25 cellular contexts compared by ENCODE assay signal in the genomic region with DNA sequence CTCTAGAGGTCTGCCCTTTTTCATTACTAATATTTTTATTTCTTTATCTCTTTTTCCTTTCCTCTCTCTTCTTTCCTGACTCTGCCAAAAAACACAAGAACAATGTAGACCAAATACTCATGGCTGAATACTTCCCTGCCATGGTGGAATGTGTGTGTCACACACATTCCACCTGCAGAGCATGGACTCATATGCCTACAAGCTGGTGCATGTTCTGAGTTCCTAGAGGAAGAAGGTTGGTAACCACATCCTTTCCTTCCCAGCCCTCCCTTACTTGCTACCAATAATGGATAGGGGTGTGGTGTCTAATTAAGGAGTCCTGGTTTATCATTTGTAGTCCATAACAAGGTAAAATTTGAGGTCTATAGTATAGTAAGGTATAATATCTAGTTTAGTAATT. TPM values are rescaled to one million over a fixed set of nuclear protein-coding genes. Genes with fewer than 3 reads are reported as not detected.
"Had no signal": no experiment of that assay in that cellular context is flagged by ENCODE, and none has a peak within 500 bp of the region (broad histone marks: within the 10 kb centered on the region; RNA-seq: fewer than 3 reads in every experiment).

No MANE protein-coding gene starts in this region.

- H3K36me3 Mint-ChIP-seq: activated naive CD8-positive, alpha-beta T cell treated with anti-CD3 and anti-CD28 coated beads, Interleukin-2, amount 10 ng/mL, durations not matched to agents 7 days and 5 days; brain; mesothelial cell of epicardium had no signal

- H3K4me3 Mint-ChIP-seq: activated CD4-positive, alpha-beta T cell treated with anti-CD3 and anti-CD28 coated beads, Interleukin-2, amount 10 ng/mL, durations not matched to agents 24 days and 14 days; activated naive CD8-positive, alpha-beta T cell treated with anti-CD3 and anti-CD28 coated beads, Interleukin-2, amount 10 ng/mL, durations not matched to agents 7 days and 5 days; activated T-helper 1 cell treated with anti-CD3 and anti-CD28 coated beads, Interleukin-12 subunit alpha, Interleukin-12 subunit beta, Interleukin-2, Interleukin-4 antibody, amounts not matched to agents 30 ng/mL and 10 ng/mL and 1 ng/mL, durations not matched to agents 14 hours and 24 hours and 36 hours; brain; endodermal cell; mesothelial cell of epicardium; nephron progenitor cell had no signal

- H3K4me3 ChIP-seq: esophagus muscularis mucosa, lower lobe of right lung, right atrium auricular region, skin epidermis had no signal

- H3K27me3 ChIP-seq: right atrium auricular region had no signal

- H3K27ac ChIP-seq: esophagus muscularis mucosa, lower lobe of right lung, right atrium auricular region, skin epidermis had no signal

- H3K4me1 ChIP-seq: esophagus muscularis mucosa, lower lobe of right lung, right atrium auricular region had no signal

- ATAC-seq: left colon, lower lobe of right lung had no signal

- H3K9me3 ChIP-seq: esophagus muscularis mucosa, lower lobe of right lung had no signal

- H3K4me1 Mint-ChIP-seq: activated CD4-positive, alpha-beta T cell treated with anti-CD3 and anti-CD28 coated beads, Interleukin-2, amount 10 ng/mL, durations not matched to agents 24 days and 14 days; activated naive CD8-positive, alpha-beta T cell treated with anti-CD3 and anti-CD28 coated beads, Interleukin-2, amount 10 ng/mL, durations not matched to agents 7 days and 5 days; brain; mesothelial cell of epicardium had no signal

- H3K36me3 ChIP-seq: esophagus muscularis mucosa, lower lobe of right lung, right atrium auricular region had no signal

- H3K9me3 Mint-ChIP-seq: activated CD4-positive, alpha-beta T cell treated with anti-CD3 and anti-CD28 coated beads, Interleukin-2, amount 10 ng/mL, durations not matched to agents 24 days and 14 days; activated naive CD8-positive, alpha-beta T cell treated with anti-CD3 and anti-CD28 coated beads, Interleukin-2, amount 10 ng/mL, durations not matched to agents 7 days and 5 days; activated T-helper 1 cell treated with anti-CD3 and anti-CD28 coated beads, Interleukin-12 subunit alpha, Interleukin-12 subunit beta, Interleukin-2, Interleukin-4 antibody, amounts not matched to agents 30 ng/mL and 10 ng/mL and 1 ng/mL, durations not matched to agents 14 hours and 24 hours and 36 hours had no signal

- H3K27ac Mint-ChIP-seq: activated CD4-positive, alpha-beta T cell treated with anti-CD3 and anti-CD28 coated beads, Interleukin-2, amount 10 ng/mL, durations not matched to agents 24 days and 14 days; activated naive CD8-positive, alpha-beta T cell treated with anti-CD3 and anti-CD28 coated beads, Interleukin-2, amount 10 ng/mL, durations not matched to agents 7 days and 5 days; activated T-helper 1 cell treated with anti-CD3 and anti-CD28 coated beads, Interleukin-12 subunit alpha, Interleukin-12 subunit beta, Interleukin-2, Interleukin-4 antibody, amounts not matched to agents 30 ng/mL and 10 ng/mL and 1 ng/mL, durations not matched to agents 14 hours and 24 hours and 36 hours; brain; endodermal cell; mesothelial cell of epicardium; nephron progenitor cell had no signal

- DNase-seq: activated CD4-positive, alpha-beta T cell treated with anti-CD3 and anti-CD28 coated beads, Interleukin-2, amount 10 ng/mL, durations not matched to agents 24 days and 14 days; activated CD4-positive, CD25-positive, alpha-beta regulatory T cell; activated CD8-positive, alpha-beta memory T cell treated with anti-CD3 and anti-CD28 coated beads, Interleukin-2, amount 50 U/mL, for 48 hours; activated naive CD4-positive, alpha-beta T cell; activated naive CD8-positive, alpha-beta T cell treated with anti-CD3 and anti-CD28 coated beads, Interleukin-2, amount 10 ng/mL, durations not matched to agents 7 days and 5 days; dermis blood vessel endothelial cell; endodermal cell; hippocampal formation; left colon; lower lobe of right lung; nephron progenitor cell; occipital lobe; stimulated activated CD4-positive, alpha-beta T cell treated with anti-CD3 and anti-CD28 coated beads, Interleukin-4, amount 100 ng/mL, for 24 hours; stimulated activated naive CD4-positive, alpha-beta T cell treated with Interleukin-2 at 50 U/mL for 16 hours had no signal

RNA-seq across cellular contexts. Expression of a gene that starts 15.2 kb away (rescaled TPM):
- total RNA-seq: activated CD4-positive, alpha-beta T cell treated with anti-CD3 and anti-CD28 coated beads, Interleukin-2, amount 10 ng/mL, durations not matched to agents 24 days and 14 days; activated naive CD8-positive, alpha-beta T cell treated with anti-CD3 and anti-CD28 coated beads, Interleukin-2, amount 10 ng/mL, durations not matched to agents 7 days and 5 days; activated T-helper 1 cell treated with anti-CD3 and anti-CD28 coated beads, Interleukin-12 subunit alpha, Interleukin-12 subunit beta, Interleukin-2, Interleukin-4 antibody, amounts not matched to agents 30 ng/mL and 10 ng/mL and 1 ng/mL, durations not matched to agents 14 hours and 24 hours and 36 hours; cerebellum; dermis blood vessel endothelial cell; endodermal cell; esophagus muscularis mucosa; glomerular endothelial cell; left colon; lower lobe of right lung; mesothelial cell of epicardium; occipital lobe; posterior vena cava; right atrium auricular region; temporal lobe; ureter had no signal

RNA-seq across cellular contexts. Expression of a gene that starts 22.2 kb away (rescaled TPM):
- total RNA-seq: activated CD4-positive, alpha-beta T cell treated with anti-CD3 and anti-CD28 coated beads, Interleukin-2, amount 10 ng/mL, durations not matched to agents 24 days and 14 days; activated naive CD8-positive, alpha-beta T cell treated with anti-CD3 and anti-CD28 coated beads, Interleukin-2, amount 10 ng/mL, durations not matched to agents 7 days and 5 days; activated T-helper 1 cell treated with anti-CD3 and anti-CD28 coated beads, Interleukin-12 subunit alpha, Interleukin-12 subunit beta, Interleukin-2, Interleukin-4 antibody, amounts not matched to agents 30 ng/mL and 10 ng/mL and 1 ng/mL, durations not matched to agents 14 hours and 24 hours and 36 hours; cerebellum; dermis blood vessel endothelial cell; endodermal cell; esophagus muscularis mucosa; glomerular endothelial cell; left colon; lower lobe of right lung; mesothelial cell of epicardium; occipital lobe; posterior vena cava; right atrium auricular region; temporal lobe; ureter had no signal
